In the genomic region with DNA sequence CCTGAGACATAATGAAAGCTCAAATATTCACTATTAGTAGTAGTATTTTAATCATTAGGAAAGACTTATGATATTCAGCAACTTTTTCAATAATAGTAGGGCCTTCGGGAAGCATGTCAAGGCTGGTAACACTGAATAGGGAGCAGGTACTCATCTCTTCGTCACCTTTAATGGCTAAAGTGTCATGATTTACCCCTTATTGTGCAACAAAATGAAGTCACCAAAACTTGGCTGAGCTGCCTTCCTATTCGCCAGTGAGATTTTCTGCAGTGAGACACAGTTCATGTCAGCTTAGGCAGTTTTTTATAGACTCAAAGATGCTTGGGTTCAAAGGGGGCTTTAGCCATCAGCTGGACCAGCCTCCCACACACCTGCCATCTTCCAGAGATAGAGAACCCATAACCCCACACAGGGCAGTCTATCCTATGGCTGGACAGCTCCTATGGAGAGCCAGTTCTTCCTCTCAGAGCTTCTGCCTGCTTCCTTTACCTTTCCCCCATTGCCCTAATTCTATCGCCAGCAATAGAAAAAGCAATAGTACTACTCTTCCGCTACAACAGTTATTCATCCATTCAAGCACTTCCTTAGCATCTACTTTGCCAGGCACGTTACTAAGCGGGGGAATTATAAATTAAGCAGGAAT, we compare ENCODE assay signal across 28 cellular contexts. TPM values are rescaled to one million over a fixed set of nuclear protein-coding genes. Genes with fewer than 3 reads are reported as not detected.
"Had no signal": no experiment of that assay in that cellular context is flagged by ENCODE, and none has a peak within 500 bp of the region (broad histone marks: within the 10 kb centered on the region; RNA-seq: fewer than 3 reads in every experiment).

No MANE protein-coding gene starts in this region.

- H3K4me3 Mint-ChIP-seq: activated CD4-positive, alpha-beta T cell treated with anti-CD3 and anti-CD28 coated beads for 36 hours; activated CD8-positive, alpha-beta T cell treated with anti-CD3 and anti-CD28 coated beads for 36 hours; activated naive CD4-positive, alpha-beta T cell treated with anti-CD3 and anti-CD28 coated beads, Interleukin-2, amount 50 U/mL, for 24 hours; T-helper 1 cell treated with Interleukin-12 subunit alpha and Interleukin-12 subunit beta and Interleukin-4 antibody, amounts not matched to agents 30 μg/mL and 1 μg/mL, for 36 hours had no signal

- H3K9me3 ChIP-seq: breast epithelium, Peyer's patch, SJCRH30 had no signal

- H3K9me3 Mint-ChIP-seq: activated CD8-positive, alpha-beta T cell treated with anti-CD3 and anti-CD28 coated beads for 36 hours; T-helper 1 cell treated with Interleukin-12 subunit alpha and Interleukin-12 subunit beta and Interleukin-4 antibody, amounts not matched to agents 30 μg/mL and 1 μg/mL, for 36 hours had no signal

- ATAC-seq: activated CD4-positive, alpha-beta T cell treated with anti-CD3 and anti-CD28 coated beads for 36 hours; activated CD8-positive, alpha-beta T cell treated with anti-CD3 and anti-CD28 coated beads for 36 hours had no signal

- DNase-seq: activated CD4-positive, alpha-beta T cell treated with anti-CD3 and anti-CD28 coated beads for 36 hours; activated CD8-positive, alpha-beta memory T cell treated with anti-CD3 and anti-CD28 coated beads, Interleukin-2, amount 50 U/mL, for 48 hours; activated CD8-positive, alpha-beta T cell treated with anti-CD3 and anti-CD28 coated beads for 36 hours; activated naive CD4-positive, alpha-beta T cell; activated T-cell treated with anti-CD3 and anti-CD28 coated beads, Interleukin-2, amount 50 U/mL, for 1 hour; aorta; NCI-H1092; NCI-H1417 treated with DMSO at 0.1 percent for 48 hours; NCI-H1694; NCI-H2029 treated with DMSO at 0.1 percent for 48 hours; NCI-H345; NCI-H510A; NCI-H526 treated with DMSO at 0.1 percent for 48 hours; NK-92 treated with Interleukin-12 subunit alpha and Interleukin-12 subunit beta, amount 100 ng/mL, for 24 hours; OCI-M1; Peyer's patch; Right ventricle myocardium superior; SJCRH30; T-helper 9 cell; WERI-Rb-1 had no signal

- H3K4me3 ChIP-seq: breast epithelium, coronary artery, Peyer's patch, SJCRH30 had no signal

- H3K27ac Mint-ChIP-seq: activated CD4-positive, alpha-beta T cell treated with anti-CD3 and anti-CD28 coated beads for 36 hours; activated CD8-positive, alpha-beta T cell treated with anti-CD3 and anti-CD28 coated beads for 36 hours; activated naive CD4-positive, alpha-beta T cell treated with anti-CD3 and anti-CD28 coated beads, Interleukin-2, amount 50 U/mL, for 24 hours; T-helper 1 cell treated with Interleukin-12 subunit alpha and Interleukin-12 subunit beta and Interleukin-4 antibody, amounts not matched to agents 30 μg/mL and 1 μg/mL, for 36 hours had no signal

- H3K27ac ChIP-seq: breast epithelium, coronary artery, Peyer's patch, RWPE1, SJCRH30, WERI-Rb-1 had no signal

- FAIRE-seq: TTC549 had no signal

- H3K27me3 ChIP-seq: SJCRH30 had no signal

- H3K36me3 ChIP-seq: breast epithelium, Peyer's patch, SJCRH30, WERI-Rb-1 had no signal

- H3K4me1 ChIP-seq: breast epithelium, SJCRH30 had no signal

RNA-seq across cellular contexts. Expression of a gene that starts 2.3 kb away (rescaled TPM):
- total RNA-seq: activated CD4-positive, alpha-beta T cell treated with anti-CD3 and anti-CD28 coated beads for 36 hours; activated CD8-positive, alpha-beta T cell treated with anti-CD3 and anti-CD28 coated beads for 36 hours; aorta; breast epithelium; LHCN-M2; M059J; Right ventricle myocardium superior; SJCRH30 had no signal
- polyA plus RNA-seq: aorta had no signal
